Comparison of ENCODE assay signal across 17 cellular contexts in the genomic region with DNA sequence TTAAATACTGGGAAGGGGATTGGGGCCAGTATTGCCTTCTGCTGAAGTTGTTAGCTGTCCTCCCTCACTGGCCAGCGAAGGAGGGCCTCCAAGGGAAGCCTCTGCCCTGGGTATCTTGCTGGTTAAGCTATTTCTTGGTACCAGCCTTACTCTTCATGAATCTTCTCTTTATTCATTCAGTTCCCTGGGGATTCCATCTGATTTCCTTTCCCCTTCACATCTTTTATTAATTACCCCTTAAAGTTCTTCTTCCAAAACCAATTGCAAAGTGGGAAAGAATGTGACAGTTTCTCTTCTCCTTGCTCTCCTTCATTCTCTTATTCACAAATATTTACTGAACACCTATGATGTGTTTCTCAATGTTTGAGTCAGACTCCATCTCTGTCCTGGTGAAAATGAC. TPM values are rescaled to one million over a fixed set of nuclear protein-coding genes. Genes with fewer than 3 reads are reported as not detected.
DNase-seq lines count a peak whose midpoint lies in the region; TF ChIP-seq lines count a peak whose summit lies in the region.
"Had no signal": no experiment of that assay in that cellular context is flagged by ENCODE, and none has a peak within 500 bp of the region (broad histone marks: within the 10 kb centered on the region; RNA-seq: fewer than 3 reads in every experiment).

No MANE protein-coding gene starts in this region.

- CTCF ChIA-PET in A673 (lab: Charles Lee) (no interaction called here), mammary epithelial cell (lab: Charles Lee; ENCODE audit: low non-redundant PET) (no interaction called here)

- H3K36me3 ChIP-seq in A673 (ENCODE audit: insufficient read depth, low read length, poor library complexity, severe bottlenecking) (no peaks in the 10 kb centered on the region), mammary epithelial cell (ENCODE audit: insufficient read depth, low read length) (no peaks in the 10 kb centered on the region)
- H3K36me3 ChIP-seq: HAP-1 had no signal

- H3K4me3 ChIP-seq in A673 (ENCODE audit: low read depth, low read length, poor library complexity, severe bottlenecking) (no peak overlapping the region), mammary epithelial cell (replicated peaks in 1 of 3; ENCODE audit: insufficient read depth in 1 of 3, low read depth in 2 of 3, low read length in 3 of 3) (no peak overlapping the region)
- H3K4me3 ChIP-seq: HAP-1 had no signal

- peaks cover 10% of the 10 kb centered on the region for H3K4me1 ChIP-seq in A673 (ENCODE audit: insufficient read depth, low read length, poor library complexity, severe bottlenecking)
- no peaks in the 10 kb centered on the region for H3K4me1 ChIP-seq in mammary epithelial cell (ENCODE audit: insufficient read depth, low read length)
- H3K4me1 ChIP-seq: HAP-1 had no signal

- dilution Hi-C loops in mammary epithelial cell (cut with HindIII; ENCODE audit: low sequenced_read_pairs) = no loop called here

- no peaks in the 10 kb centered on the region for H3K27me3 ChIP-seq in A673 (replicated peaks; ENCODE audit: insufficient read depth, low read depth, low read length, poor library complexity)
- peaks cover 4% of the 10 kb centered on the region for H3K27me3 ChIP-seq in mammary epithelial cell (ENCODE audit: insufficient read depth, low read length)

- POLR2A ChIA-PET in A673 (lab: Charles Lee; ENCODE audit: low non-redundant PET) = no interaction called here

- BruUV-seq in A673 (replicated peaks; lab: Mats Ljungman, UMichigan) = no TSS peak
- BruUV-seq in mammary epithelial cell (replicated peaks; lab: Mats Ljungman, UMichigan) = no TSS peak

- H4K20me1 ChIP-seq in mammary epithelial cell (ENCODE audit: insufficient read depth, low read length) = no peaks in the 10 kb centered on the region

- DNase-seq in A673 (ENCODE audit: low spot score) = peak; percentile 50
- DNase-seq in SK-MEL-5 (ENCODE audit: low read depth, low spot score) = peak; percentile 22
- peak; percentile 9 for DNase-seq in fibroblast of gingiva (ENCODE audit: low read depth)
- no peak for DNase-seq in mammary epithelial cell
- no peak for DNase-seq in HCEC 1CT
- DNase-seq in NCI-H1694 (lab: John Stamatoyannopoulos, UW) = no peak
- DNase-seq: ACHN; C1 segment of cervical spinal cord; Calu3; CD4-positive, alpha-beta memory T cell; COR-L47; DMS53; DMS79 treated with DMSO at 0.1 percent for 48 hours; GF-D8; GOT3 had no signal

- no peak overlapping the region for H3K27ac ChIP-seq in A673 (ENCODE audit: low read depth, low read length, poor library complexity, severe bottlenecking)
- no peak overlapping the region for H3K27ac ChIP-seq in mammary epithelial cell (ENCODE audit: insufficient read depth, low read depth, low read length)
- H3K27ac ChIP-seq: 22Rv1 had no signal

- no peaks in the 10 kb centered on the region for H3K79me2 ChIP-seq in mammary epithelial cell (ENCODE audit: insufficient read depth, low read length)

- no peak overlapping the region for H2AFZ ChIP-seq in mammary epithelial cell (ENCODE audit: low read depth, low read length)

- in situ Hi-C loops in SK-MEL-5 (cut with HindIII; ENCODE audit: low pct_unique_long_range_greater_than_20kb, low sequenced_read_pairs) (no loop called here), mammary epithelial cell (cut with MboI; ENCODE audit: low sequenced_read_pairs in 2 of 2) (no loop called here)

- TF ChIP-seq CTCF in A673 (conservative IDR thresholded peaks at IDR 0.05; ENCODE audit: low read depth, low read length) (no peak), mammary epithelial cell (conservative IDR thresholded peaks at IDR 0.05 in 1 of 2, IDR thresholded peaks at IDR 0.05 in 1 of 2; ENCODE audit: extremely low read depth in 1 of 2, insufficient read depth in 1 of 2, low read depth in 1 of 2, low read length in 2 of 2) (no peak)

- intact Hi-C loops in A673 (cut with micrococcal nuclease; ENCODE audit: unreplicated experiment) (no loop called here), mammary epithelial cell (cut with micrococcal nuclease) (no loop called here)

- no peak overlapping the region for H3K4me2 ChIP-seq in mammary epithelial cell (ENCODE audit: insufficient read depth, low read depth, low read length)

- no peak overlapping the region for H3K9ac ChIP-seq in mammary epithelial cell (ENCODE audit: insufficient read depth, low read length)

- no peaks in the 10 kb centered on the region for H3K9me3 ChIP-seq in A673 (ENCODE audit: low read depth, low read length, poor library complexity, severe bottlenecking)
- no peaks in the 10 kb centered on the region for H3K9me3 ChIP-seq in mammary epithelial cell (replicated peaks; ENCODE audit: insufficient read depth, low read length)
- H3K9me3 ChIP-seq: HAP-1 had no signal

- WGBS in mammary epithelial cell (ENCODE audit: low coverage, missing lambda C conversion rate) = 58% methylated on average over 1 of the region's 1 CpG

RNA-seq across cellular contexts. Expression of gene STK24, which starts 36.7 kb away (rescaled TPM):
- total RNA-seq in A673 (2021) = 84.8 and 87.8 TPM in 2 replicates
- 55.3 and 56.8 TPM in 2 replicates for total RNA-seq in SK-MEL-5 (2014; rRNA removed; shearing (Covaris generic))
- 79.4 and 92.6 TPM in 2 replicates for polyA plus RNA-seq in SK-MEL-5 (2015; cell fraction: cytosol; rRNA removed)
- 33.7 and 50.6 TPM in 2 replicates for polyA plus RNA-seq in SK-MEL-5 (2015; cell fraction: nucleus; rRNA removed)
- 100 to 1,000 TPM; 114 to 189 TPM for total RNA-seq in mammary epithelial cell
- polyA plus RNA-seq in mammary epithelial cell = 77.9 TPM
- 128 TPM for polyA minus RNA-seq in mammary epithelial cell

Comparison
In these comparisons a context has a peak if more than half of its experiments do, and no peak if none do; other contexts are left out.
1. DNase-seq: peak in A673 (single experiment), SK-MEL-5 (single experiment) and fibroblast of gingiva (single experiment); none in mammary epithelial cell (single experiment), HCEC 1CT (single experiment) and NCI-H1694 (single experiment).